ENCODE assay signal across 13 cellular contexts in the genomic region with DNA sequence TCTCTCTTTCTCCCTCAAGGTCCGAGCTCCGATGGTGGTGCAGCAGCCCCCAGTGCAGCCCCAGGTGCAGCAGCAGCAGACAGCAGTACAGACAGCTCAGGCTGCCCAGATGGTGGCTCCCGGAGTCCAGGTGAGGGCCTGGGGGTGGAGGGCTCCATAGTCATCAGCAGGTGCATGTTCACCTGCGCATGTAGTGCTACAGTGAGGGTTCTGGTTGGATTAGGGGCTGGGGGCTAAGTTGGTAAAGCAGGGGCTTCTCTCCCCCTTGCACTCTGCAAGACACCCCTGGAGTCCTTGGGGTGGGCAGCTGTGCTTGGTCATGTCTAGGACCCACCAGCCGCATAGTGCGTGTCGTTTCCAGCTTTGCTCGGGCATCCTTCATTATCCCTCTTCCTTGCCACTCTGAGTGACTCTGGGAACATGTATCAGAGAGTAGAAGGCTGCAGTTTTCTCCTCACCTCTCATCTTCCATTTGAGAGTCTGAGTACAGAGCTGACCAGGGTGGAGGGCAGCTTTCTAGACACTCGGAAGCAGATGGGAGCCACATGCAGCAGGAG.
DNase-seq lines count a peak whose midpoint lies in the region; ATAC-seq and TF ChIP-seq lines count a peak whose summit lies in the region.
"Had no signal": no experiment of that assay in that cellular context is flagged by ENCODE, and none has a peak within 500 bp of the region (broad histone marks: within the 10 kb centered on the region; RNA-seq: fewer than 3 reads in every experiment).

No MANE protein-coding gene starts in this region.

- H3K4me3 Mint-ChIP-seq in CD4-positive, CD25-positive, alpha-beta regulatory T cell: peak overlapping the region; percentile 82 to 90 (median 88)
- no peak overlapping the region for H3K4me3 Mint-ChIP-seq in glutamatergic neuron (ENCODE audit: unreplicated experiment)
- H3K4me3 Mint-ChIP-seq: activated CD4-positive, alpha-beta T cell treated with anti-CD3 and anti-CD28 coated beads for 36 hours; brain had no signal

- H3K27ac Mint-ChIP-seq in CD4-positive, CD25-positive, alpha-beta regulatory T cell: peak overlapping the region; percentile 82 to 98 (median 97)
- no peak overlapping the region for H3K27ac Mint-ChIP-seq in glutamatergic neuron (ENCODE audit: unreplicated experiment)

- TF ChIP-seq POLR2A in esophagus squamous epithelium (IDR thresholded peaks at IDR 0.05): no peak

- WGBS in esophagus squamous epithelium, 2 donors: 78% methylated on average over 4 of the region's 9 CpGs; no CpG with 5 or more reads in 1 of the 2 donors
- 74 to 85% (median 81%) methylated on average over 9 of the region's 9 CpGs for WGBS in psoas muscle, 3 donors

- peak overlapping the region; percentile 54 for H3K4me3 ChIP-seq in CD4-positive, CD25-positive, alpha-beta regulatory T cell (ENCODE audit: low read depth, low read length)
- H3K4me3 ChIP-seq in SJSA1 (no peak overlapping the region), esophagus squamous epithelium (no peak overlapping the region), psoas muscle (no peak overlapping the region), H7 (ENCODE audit: insufficient read depth, low read depth, low read length) (no peak overlapping the region)
- H3K4me3 ChIP-seq: mucosa of descending colon had no signal

- peaks cover 54% of the 10 kb centered on the region for H3K36me3 ChIP-seq in CD4-positive, CD25-positive, alpha-beta regulatory T cell (ENCODE audit: control insufficient read depth, insufficient read depth, low read length)
- H3K36me3 ChIP-seq in SJSA1 (peaks cover 97% of the 10 kb centered on the region), esophagus squamous epithelium (peaks cover 50 to 92% (median 57%) of the 10 kb centered on the region in 3 donors), psoas muscle (ENCODE audit: insufficient read depth in 1 of 2, low read depth in 1 of 2) (peaks cover 26 to 84% of the 10 kb centered on the region in 2 donors), H7 (replicated peaks; ENCODE audit: control insufficient read depth, insufficient read depth, low read length) (peaks cover 41% of the 10 kb centered on the region)

- H3K27me3 Mint-ChIP-seq in CD4-positive, CD25-positive, alpha-beta regulatory T cell: no peaks in the 10 kb centered on the region
- H3K27me3 Mint-ChIP-seq in glutamatergic neuron (ENCODE audit: unreplicated experiment): peaks cover 2% of the 10 kb centered on the region
- H3K27me3 Mint-ChIP-seq: activated CD4-positive, alpha-beta T cell treated with anti-CD3 and anti-CD28 coated beads for 36 hours; brain had no signal

- H3K27ac ChIP-seq in CD4-positive, CD25-positive, alpha-beta regulatory T cell (ENCODE audit: insufficient read depth, low read length, poor library complexity, severe bottlenecking): peak overlapping the region; percentile 79
- H3K27ac ChIP-seq in SJSA1 (peak overlapping the region; percentile 70), esophagus squamous epithelium (peak overlapping the region; percentile 72 to 80 (median 76)), psoas muscle (peak overlapping the region; percentile 67)

- no peaks in the 10 kb centered on the region for H3K9me3 ChIP-seq in CD4-positive, CD25-positive, alpha-beta regulatory T cell (ENCODE audit: control insufficient read depth in 2 of 2, low read length in 2 of 2)
- H3K9me3 ChIP-seq in SJSA1 (replicated peaks): no peaks in the 10 kb centered on the region
- H3K9me3 ChIP-seq in esophagus squamous epithelium: no peaks in the 10 kb centered on the region
- H3K9me3 ChIP-seq in psoas muscle: no peaks in the 10 kb centered on the region
- H3K9me3 ChIP-seq: Caco-2, mucosa of descending colon had no signal

- TF ChIP-seq CTCF in esophagus squamous epithelium (IDR thresholded peaks at IDR 0.05): no peak
- no peak for TF ChIP-seq CTCF in psoas muscle (IDR thresholded peaks at IDR 0.05)
- no peak for TF ChIP-seq CTCF in glutamatergic neuron (IDR thresholded peaks at IDR 0.05; ENCODE audit: partially characterized antibody, unreplicated experiment)

- no peak for ATAC-seq in CD4-positive, CD25-positive, alpha-beta regulatory T cell (ENCODE audit: low read depth in 2 of 2)
- no peak for ATAC-seq in psoas muscle

- no peaks in the 10 kb centered on the region for H3K27me3 ChIP-seq in CD4-positive, CD25-positive, alpha-beta regulatory T cell (ENCODE audit: control insufficient read depth, insufficient read depth, low read length)
- H3K27me3 ChIP-seq in SJSA1 (replicated peaks): no peaks in the 10 kb centered on the region
- no peaks in the 10 kb centered on the region for H3K27me3 ChIP-seq in esophagus squamous epithelium
- no peaks in the 10 kb centered on the region for H3K27me3 ChIP-seq in psoas muscle (ENCODE audit: insufficient read depth in 3 of 3, low read length in 2 of 3)
- H3K27me3 ChIP-seq in H7 (ENCODE audit: control insufficient read depth, insufficient read depth, low read length): no peaks in the 10 kb centered on the region

- intact Hi-C loops in esophagus squamous epithelium (cut with DNase I) (no loop called here), psoas muscle (cut with DNase I) (no loop called here)

- no peak for DNase-seq in CD4-positive, CD25-positive, alpha-beta regulatory T cell
- no peak for DNase-seq in SJSA1 (ENCODE audit: low read depth in 1 of 2, low spot score in 2 of 2)
- DNase-seq in esophagus squamous epithelium (lab: John Stamatoyannopoulos, UW): no peak
- peak in 1 of 2 donors; percentile 48 for DNase-seq in psoas muscle
- no peak for DNase-seq in GM19238 (ENCODE audit: insufficient read length, low spot score)
- DNase-seq in H7: no peak
- DNase-seq in DMS79 treated with DMSO at 0.1 percent for 48 hours (lab: John Stamatoyannopoulos, UW): no peak
- DNase-seq in glutamatergic neuron: no peak
- DNase-seq: NCI-H2081 had no signal

- H3K4me1 ChIP-seq in CD4-positive, CD25-positive, alpha-beta regulatory T cell (ENCODE audit: control insufficient read depth, insufficient read depth, low read length, poor library complexity, severe bottlenecking): peaks cover 89% of the 10 kb centered on the region
- H3K4me1 ChIP-seq in SJSA1 (replicated peaks) (peaks cover 39% of the 10 kb centered on the region), esophagus squamous epithelium (peaks cover 28 to 71% (median 41%) of the 10 kb centered on the region in 3 donors), psoas muscle (peaks cover 16% of the 10 kb centered on the region)

- H3K4me1 Mint-ChIP-seq in CD4-positive, CD25-positive, alpha-beta regulatory T cell: peaks cover 22 to 98% (median 59%) of the 10 kb centered on the region in 4 donors
- H3K4me1 Mint-ChIP-seq in glutamatergic neuron (ENCODE audit: low read depth, unreplicated experiment): no peaks in the 10 kb centered on the region
- H3K4me1 Mint-ChIP-seq: brain had no signal

- no peaks in the 10 kb centered on the region for H3K9me3 Mint-ChIP-seq in CD4-positive, CD25-positive, alpha-beta regulatory T cell
- peaks cover 1% of the 10 kb centered on the region for H3K9me3 Mint-ChIP-seq in glutamatergic neuron (ENCODE audit: unreplicated experiment)
- H3K9me3 Mint-ChIP-seq: brain had no signal

- H3K36me3 Mint-ChIP-seq in CD4-positive, CD25-positive, alpha-beta regulatory T cell: peaks cover 56% of the 10 kb centered on the region
- H3K36me3 Mint-ChIP-seq in glutamatergic neuron (ENCODE audit: unreplicated experiment): peaks cover 4% of the 10 kb centered on the region
